1 cellular context compared by ENCODE assay signal in the genomic region with DNA sequence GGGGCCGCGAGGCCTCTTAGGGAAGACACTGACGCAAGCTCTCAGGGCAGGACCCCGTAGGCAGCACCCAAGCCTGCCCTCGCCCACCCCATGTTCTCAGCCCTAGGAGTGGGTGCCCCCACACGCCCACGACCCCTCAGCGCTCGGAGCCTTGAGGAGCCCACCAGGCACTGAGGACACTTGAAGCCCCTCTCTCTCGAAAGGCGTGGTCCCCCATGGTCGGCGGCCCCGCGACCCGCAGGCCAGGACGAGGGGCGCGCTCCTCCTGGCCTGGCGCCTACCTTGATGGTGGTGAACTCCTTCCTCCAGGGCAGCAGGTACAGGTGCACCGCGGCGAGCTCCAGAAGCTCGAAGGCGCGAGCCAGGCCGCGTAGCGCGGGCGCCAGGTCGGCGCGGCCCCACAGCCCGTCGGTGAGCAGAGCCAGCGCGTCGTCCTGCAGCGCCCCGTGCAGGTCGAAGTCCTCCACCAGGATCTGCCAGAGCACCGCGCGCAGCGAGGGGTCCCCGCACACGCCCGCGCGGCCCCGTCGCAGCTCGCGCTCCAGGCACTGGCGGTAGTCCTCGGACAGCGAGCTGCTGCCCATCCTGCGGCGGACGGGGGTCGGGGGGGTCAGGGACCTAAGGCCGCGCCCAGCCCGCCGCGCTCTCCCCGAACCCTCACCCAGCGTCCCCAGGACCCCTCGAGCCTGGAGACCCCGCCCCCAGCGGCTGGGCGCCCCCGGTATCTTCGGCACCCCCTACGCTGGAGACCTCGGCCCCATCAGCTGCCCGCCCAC.
TF ChIP-seq lines count a peak whose summit lies in the region.

No MANE protein-coding gene starts in this region.

TF ChIP-seq in HCT116, 20 proteins besides CTCF, POLR2A, EP300 and RAD21:
- no peak for TF ChIP-seq SP1 (IDR thresholded peaks at IDR 0.05; ENCODE audit: low read depth)
- no peak for TF ChIP-seq YY1 (IDR thresholded peaks at IDR 0.05; ENCODE audit: extremely low read depth, insufficient replicate concordance, low read depth, low read length)
- TF ChIP-seq, protein P1, sequence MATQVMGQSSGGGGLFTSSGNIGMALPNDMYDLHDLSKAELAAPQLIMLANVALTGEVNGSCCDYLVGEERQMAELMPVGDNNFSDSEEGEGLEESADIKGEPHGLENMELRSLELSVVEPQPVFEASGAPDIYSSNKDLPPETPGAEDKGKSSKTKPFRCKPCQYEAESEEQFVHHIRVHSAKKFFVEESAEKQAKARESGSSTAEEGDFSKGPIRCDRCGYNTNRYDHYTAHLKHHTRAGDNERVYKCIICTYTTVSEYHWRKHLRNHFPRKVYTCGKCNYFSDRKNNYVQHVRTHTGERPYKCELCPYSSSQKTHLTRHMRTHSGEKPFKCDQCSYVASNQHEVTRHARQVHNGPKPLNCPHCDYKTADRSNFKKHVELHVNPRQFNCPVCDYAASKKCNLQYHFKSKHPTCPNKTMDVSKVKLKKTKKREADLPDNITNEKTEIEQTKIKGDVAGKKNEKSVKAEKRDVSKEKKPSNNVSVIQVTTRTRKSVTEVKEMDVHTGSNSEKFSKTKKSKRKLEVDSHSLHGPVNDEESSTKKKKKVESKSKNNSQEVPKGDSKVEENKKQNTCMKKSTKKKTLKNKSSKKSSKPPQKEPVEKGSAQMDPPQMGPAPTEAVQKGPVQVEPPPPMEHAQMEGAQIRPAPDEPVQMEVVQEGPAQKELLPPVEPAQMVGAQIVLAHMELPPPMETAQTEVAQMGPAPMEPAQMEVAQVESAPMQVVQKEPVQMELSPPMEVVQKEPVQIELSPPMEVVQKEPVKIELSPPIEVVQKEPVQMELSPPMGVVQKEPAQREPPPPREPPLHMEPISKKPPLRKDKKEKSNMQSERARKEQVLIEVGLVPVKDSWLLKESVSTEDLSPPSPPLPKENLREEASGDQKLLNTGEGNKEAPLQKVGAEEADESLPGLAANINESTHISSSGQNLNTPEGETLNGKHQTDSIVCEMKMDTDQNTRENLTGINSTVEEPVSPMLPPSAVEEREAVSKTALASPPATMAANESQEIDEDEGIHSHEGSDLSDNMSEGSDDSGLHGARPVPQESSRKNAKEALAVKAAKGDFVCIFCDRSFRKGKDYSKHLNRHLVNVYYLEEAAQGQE (IDR thresholded peaks at IDR 0.05; ENCODE audit: low read depth): no peak
- TF ChIP-seq EZH2 (IDR thresholded peaks at IDR 0.05): no peak
- no peak for TF ChIP-seq JUND (IDR thresholded peaks at IDR 0.05)
- no peak for TF ChIP-seq ZNF274 (IDR thresholded peaks at IDR 0.05; ENCODE audit: low read depth, low read length)
- TF ChIP-seq TCF7L2 (IDR thresholded peaks at IDR 0.05; ENCODE audit: borderline replicate concordance, extremely low read depth, insufficient read depth, insufficient read length): no peak
- no peak for TF ChIP-seq ATF3 (IDR thresholded peaks at IDR 0.05)
- no peak for TF ChIP-seq EGR1 (IDR thresholded peaks at IDR 0.05; ENCODE audit: low read depth)
- TF ChIP-seq, protein P2, sequence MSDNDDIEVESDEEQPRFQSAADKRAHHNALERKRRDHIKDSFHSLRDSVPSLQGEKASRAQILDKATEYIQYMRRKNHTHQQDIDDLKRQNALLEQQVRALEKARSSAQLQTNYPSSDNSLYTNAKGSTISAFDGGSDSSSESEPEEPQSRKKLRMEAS (IDR thresholded peaks at IDR 0.05): no peak
- TF ChIP-seq, protein P3, sequence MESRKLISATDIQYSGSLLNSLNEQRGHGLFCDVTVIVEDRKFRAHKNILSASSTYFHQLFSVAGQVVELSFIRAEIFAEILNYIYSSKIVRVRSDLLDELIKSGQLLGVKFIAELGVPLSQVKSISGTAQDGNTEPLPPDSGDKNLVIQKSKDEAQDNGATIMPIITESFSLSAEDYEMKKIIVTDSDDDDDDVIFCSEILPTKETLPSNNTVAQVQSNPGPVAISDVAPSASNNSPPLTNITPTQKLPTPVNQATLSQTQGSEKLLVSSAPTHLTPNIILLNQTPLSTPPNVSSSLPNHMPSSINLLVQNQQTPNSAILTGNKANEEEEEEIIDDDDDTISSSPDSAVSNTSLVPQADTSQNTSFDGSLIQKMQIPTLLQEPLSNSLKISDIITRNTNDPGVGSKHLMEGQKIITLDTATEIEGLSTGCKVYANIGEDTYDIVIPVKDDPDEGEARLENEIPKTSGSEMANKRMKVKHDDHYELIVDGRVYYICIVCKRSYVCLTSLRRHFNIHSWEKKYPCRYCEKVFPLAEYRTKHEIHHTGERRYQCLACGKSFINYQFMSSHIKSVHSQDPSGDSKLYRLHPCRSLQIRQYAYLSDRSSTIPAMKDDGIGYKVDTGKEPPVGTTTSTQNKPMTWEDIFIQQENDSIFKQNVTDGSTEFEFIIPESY (IDR thresholded peaks at IDR 0.05; ENCODE audit: extremely low read depth, insufficient replicate concordance, low read length): no peak
- TF ChIP-seq ELF1 (IDR thresholded peaks at IDR 0.05; ENCODE audit: borderline replicate concordance, low read depth): no peak
- no peak for TF ChIP-seq EZH2phosphoT487 (IDR thresholded peaks at IDR 0.05; ENCODE audit: borderline replicate concordance)
- no peak for TF ChIP-seq ZFX (IDR thresholded peaks at IDR 0.05)
- no peak for TF ChIP-seq CEBPB (IDR thresholded peaks at IDR 0.05; ENCODE audit: low read depth)
- TF ChIP-seq FOSL1 (IDR thresholded peaks at IDR 0.05; ENCODE audit: low read depth): no peak
